1 cellular context compared by ENCODE assay signal in genomic region chr6:167825759-167826229, GRCh38.
TF ChIP-seq lines count a peak whose summit lies in the region.

No MANE protein-coding gene starts in this region.

TF ChIP-seq in H1, 55 proteins besides CTCF, POLR2A, EP300 and RAD21 (continued from another document):
- TF ChIP-seq PHF8 (conservative IDR thresholded peaks at IDR 0.05; ENCODE audit: low read depth, low read length) (peak; percentile 40; the same call in 1 of the 2 replicates), TAF1 (IDR thresholded peaks at IDR 0.05; ENCODE audit: low read depth, low read length) (peak; percentile 54), MAX (IDR thresholded peaks at IDR 0.05) (0 out of 2 replicates have a peak, but pooled peaks have one; percentile 46), KDM4A (IDR thresholded peaks at IDR 0.05; ENCODE audit: low read depth, low read length, severe bottlenecking) (peak; percentile 82), CHD2 (IDR thresholded peaks at IDR 0.05; ENCODE audit: low read length) (no peak), TAF7 (optimal IDR thresholded peaks at IDR 0.05; ENCODE audit: borderline replicate concordance, low read depth, low read length) (no peak), FOSL1 (IDR thresholded peaks at IDR 0.05; ENCODE audit: insufficient read depth, low read depth, low read length) (no peak), RBBP5 (IDR thresholded peaks at IDR 0.05; ENCODE audit: borderline replicate concordance, low read depth, low read length) (peak; percentile 76; the same call in 1 of the 2 replicates)
